7 cellular contexts compared by ENCODE assay signal in genomic region chr6:42453027-42453648, GRCh38. TPM values are rescaled to one million over a fixed set of nuclear protein-coding genes. Genes with fewer than 3 reads are reported as not detected.
DNase-seq lines count a peak whose midpoint lies in the region; ATAC-seq and TF ChIP-seq lines count a peak whose summit lies in the region.

No MANE protein-coding gene starts in this region.

- H3K36me3 ChIP-seq in colonic mucosa = no peaks in the 10 kb centered on the region

- H3K9me3 ChIP-seq in colonic mucosa = no peaks in the 10 kb centered on the region

- no peaks in the 10 kb centered on the region for H3K4me1 ChIP-seq in colonic mucosa

- peak overlapping the region; percentile 87 to 92 for H3K9ac ChIP-seq in colonic mucosa (ENCODE audit: low read depth in 2 of 2, low read length in 2 of 2)

- H3K4me3 ChIP-seq in colonic mucosa = peak overlapping the region; percentile 81

- peak; percentile 85 for DNase-seq in NCI-H345 (lab: John Stamatoyannopoulos, UW)
- DNase-seq in activated CD4-positive, alpha-beta T cell treated with anti-CD3 and anti-CD28 coated beads for 1 hour = peak; percentile 63
- DNase-seq in colonic mucosa = peak; percentile 86
- peak; percentile 63 for DNase-seq in left lobe of liver (ENCODE audit: low spot score)
- DNase-seq in stimulated activated CD4-positive, alpha-beta T cell treated with anti-CD3 and anti-CD28 coated beads, Interleukin-2, amount 100 ng/mL, for 24 hours = peak; percentile 77 to 81

- H3K27me3 ChIP-seq in colonic mucosa = no peaks in the 10 kb centered on the region

- peak overlapping the region; percentile 93 for H3K27ac ChIP-seq in colonic mucosa

- ATAC-seq in GM18505 (IDR thresholded peaks at IDR 0.05; ENCODE audit: unreplicated experiment) = peak; percentile 52
- peak; percentile 52 for ATAC-seq in HG03139 (IDR thresholded peaks at IDR 0.05; ENCODE audit: unreplicated experiment)
- ATAC-seq in left lobe of liver = peak; percentile 80

- peak; percentile 72 for TF ChIP-seq POLR2A in GM18505 (IDR thresholded peaks at IDR 0.05; ENCODE audit: borderline replicate concordance, extremely low read depth, insufficient read depth, insufficient read length)

- intact Hi-C loops in colonic mucosa (cut with DNase I) = no loop called here

- no peak for TF ChIP-seq CTCF in colonic mucosa (IDR thresholded peaks at IDR 0.05)

RNA-seq across cellular contexts. Expression of gene TRERF1, which starts 1.4 kb away (rescaled TPM):
- 1 to 10 TPM; 3.5 to 3.8 TPM for total RNA-seq in colonic mucosa
- total RNA-seq in left lobe of liver = 0.58 TPM

Comparison
In these comparisons a context has a peak if more than half of its experiments do, and no peak if none do; other contexts are left out.
1. Peak in every context shown above with its lines: DNase-seq, ATAC-seq, H3K4me3 ChIP-seq and H3K27ac ChIP-seq.